ENCODE assay signal across 17 cellular contexts in the genomic region with DNA sequence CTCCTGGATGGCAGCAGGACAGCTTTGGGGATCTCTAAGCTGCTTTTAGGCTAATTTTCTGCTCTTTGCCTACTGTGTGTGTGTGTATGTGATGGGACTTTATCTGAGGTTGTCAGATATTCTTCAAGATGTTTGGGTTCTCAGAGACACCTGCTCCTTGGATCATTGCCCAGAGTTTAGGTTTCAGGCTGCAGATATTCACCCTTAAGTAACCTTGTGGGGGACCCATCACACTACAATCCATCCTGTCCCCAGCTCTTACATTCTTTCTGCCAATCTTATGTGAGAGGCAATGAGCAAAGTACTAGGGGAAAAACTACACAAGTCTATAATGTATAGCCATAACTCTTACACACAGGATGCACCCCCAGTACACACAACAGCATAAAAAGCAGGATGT.
DNase-seq lines count a peak whose midpoint lies in the region; ATAC-seq lines count a peak whose summit lies in the region.
"Had no signal": no experiment of that assay in that cellular context is flagged by ENCODE, and none has a peak within 500 bp of the region (broad histone marks: within the 10 kb centered on the region; RNA-seq: fewer than 3 reads in every experiment).

No MANE protein-coding gene starts in this region.

- no peak for DNase-seq in activated naive CD4-positive, alpha-beta T cell treated with anti-CD3 and anti-CD28 coated beads, Interleukin-2, amount 50 U/mL, for 16 hours
- DNase-seq in activated CD4-positive, alpha-beta T cell treated with anti-CD3 and anti-CD28 coated beads for 1 hour: no peak
- no peak for DNase-seq in pons (ENCODE audit: low spot score)
- no peak for DNase-seq in stimulated activated CD4-positive, alpha-beta T cell treated with anti-CD3 and anti-CD28 coated beads, Interleukin-1b, Interleukin-23, amount 100 ng/mL, for 48 hours
- DNase-seq: ACHN; activated CD4-positive, alpha-beta memory T cell treated with anti-CD3 and anti-CD28 coated beads, Interleukin-2, amount 10 ng/mL, durations not matched to agents 7 days and 5 days; activated gamma-delta T cell; NCI-H1417 treated with DMSO at 0.1 percent for 48 hours; NCI-H748 treated with DMSO at 0.1 percent for 48 hours; SHP77 treated with DMSO at 0.1 percent for 48 hours; stimulated activated CD4-positive, alpha-beta T cell treated with anti-CD3 and anti-CD28 coated beads, Interleukin-4, amount 100 ng/mL, for 24 hours; stimulated activated naive B cell treated with anti-CD40 and anti-IgM and Interleukin-4, amounts not matched to agents 10 μg/mL and 1 μg/mL and 100 μg/mL, for 72 hours had no signal

- ATAC-seq in GM18498 (IDR thresholded peaks at IDR 0.05; ENCODE audit: unreplicated experiment) (peak; percentile 73), GM19438 (IDR thresholded peaks at IDR 0.05; ENCODE audit: low read depth, unreplicated experiment) (peak; percentile 82), HG02759 (IDR thresholded peaks at IDR 0.05; ENCODE audit: unreplicated experiment) (peak; percentile 66), HG03378 (IDR thresholded peaks at IDR 0.05; ENCODE audit: unreplicated experiment) (peak; percentile 68)
- ATAC-seq: gastroesophageal sphincter; stimulated activated naive B cell treated with anti-CD40 and anti-IgM and Interleukin-4, amounts not matched to agents 10 μg/mL and 1 μg/mL and 100 μg/mL, for 72 hours had no signal
